Comparison of ENCODE assay signal across 8 cellular contexts in genomic region chr11:75142714-75143419, GRCh38. TPM values are rescaled to one million over a fixed set of nuclear protein-coding genes. Genes with fewer than 3 reads are reported as not detected.
DNase-seq lines count a peak whose midpoint lies in the region; ATAC-seq and TF ChIP-seq lines count a peak whose summit lies in the region.

No MANE protein-coding gene starts in this region.

- WGBS in lung, 2 donors = 41 to 44% methylated on average over 10 of the region's 10 CpGs

- H3K27ac ChIP-seq in lung (ENCODE audit: low read depth in 1 of 2, low read length in 1 of 2) = peak overlapping the region in 1 of 2 donors; percentile 15

- no peaks in the 10 kb centered on the region for H3K9me3 ChIP-seq in lung (ENCODE audit: control insufficient read depth in 2 of 2, insufficient read depth in 1 of 2, low read length in 1 of 2)

- DNase-seq in ELF-1 (ENCODE audit: low read depth, low spot score) (peak; percentile 79), NCI-H510A treated with DMSO at 0.1 percent for 48 hours (lab: John Stamatoyannopoulos, UW) (peak; percentile 86), lung (ENCODE audit: low spot score) (peak; percentile 65)
- peak; percentile 78 to 85 for DNase-seq in activated CD4-positive, alpha-beta T cell treated with anti-CD3 and anti-CD28 coated beads, Interleukin-2, amount 50 U/mL, for 48 hours
- DNase-seq in stimulated activated CD8-positive, alpha-beta memory T cell treated with anti-CD3 and anti-CD28 coated beads, Interleukin-15, amount 100 ng/mL, for 4 hours (ENCODE audit: low read depth in 2 of 2) = peak; percentile 55 to 69

- peaks cover 14% of the 10 kb centered on the region for H3K27me3 Mint-ChIP-seq in dendritic cell treated with granulocyte-macrophage colony-stimulating factor and Interleukin-4, amounts not matched to agents 40 ng/mL and 50 ng/mL, for 4 days

- H3K9me3 Mint-ChIP-seq in dendritic cell treated with granulocyte-macrophage colony-stimulating factor and Interleukin-4, amounts not matched to agents 40 ng/mL and 50 ng/mL, for 4 days = no peaks in the 10 kb centered on the region

- H3K4me3 ChIP-seq in lung = no peak overlapping the region

- no peaks in the 10 kb centered on the region for H3K27me3 ChIP-seq in lung (ENCODE audit: control insufficient read depth, insufficient read depth)

- H3K36me3 ChIP-seq in lung (ENCODE audit: control insufficient read depth in 2 of 2, insufficient read depth in 2 of 2, low read length in 2 of 2) = no peaks in the 10 kb centered on the region

- peaks cover 0 to 12% of the 10 kb centered on the region in 2 donors for H3K4me1 ChIP-seq in lung (ENCODE audit: control insufficient read depth in 2 of 2, insufficient read depth in 2 of 2, low read length in 2 of 2)

- peak overlapping the region; percentile 83 for H3K27ac Mint-ChIP-seq in dendritic cell treated with granulocyte-macrophage colony-stimulating factor and Interleukin-4, amounts not matched to agents 40 ng/mL and 50 ng/mL, for 4 days

- peaks cover 70% of the 10 kb centered on the region for H3K4me1 Mint-ChIP-seq in dendritic cell treated with granulocyte-macrophage colony-stimulating factor and Interleukin-4, amounts not matched to agents 40 ng/mL and 50 ng/mL, for 4 days (ENCODE audit: low read depth)

- TF ChIP-seq CTCF in lung (IDR thresholded peaks at IDR 0.05; ENCODE audit: control extremely low read depth, extremely low read depth) = no peak

- peak overlapping the region; percentile 44 for H3K4me3 Mint-ChIP-seq in dendritic cell treated with granulocyte-macrophage colony-stimulating factor and Interleukin-4, amounts not matched to agents 40 ng/mL and 50 ng/mL, for 4 days

- no peaks in the 10 kb centered on the region for H3K36me3 Mint-ChIP-seq in dendritic cell treated with granulocyte-macrophage colony-stimulating factor and Interleukin-4, amounts not matched to agents 40 ng/mL and 50 ng/mL, for 4 days (ENCODE audit: low read depth)

- intact Hi-C loops in dendritic cell treated with granulocyte-macrophage colony-stimulating factor and Interleukin-4, amounts not matched to agents 40 ng/mL and 50 ng/mL, for 4 days (cut with micrococcal nuclease) = loop anchor here (5.0 kb wide), 1 partner anchor 121 kb away; no protein-coding TSS in a partner anchor

- ATAC-seq in HG02642 (IDR thresholded peaks at IDR 0.05; ENCODE audit: poor library complexity, unreplicated experiment) (peak; percentile 57), lung (ENCODE audit: insufficient read depth, low FRiP score) (peak; percentile 78), GM19328 (IDR thresholded peaks at IDR 0.05; ENCODE audit: unreplicated experiment) (no peak)

RNA-seq across cellular contexts. Expression of gene SLCO2B1, which starts 8.0 kb away (rescaled TPM):
- total RNA-seq in lung = 100 to 1,000 TPM in 1 of 2 donors, 10 to 100 TPM in 1; 45.6 to 244 TPM
- polyA plus RNA-seq in lung = 10 to 100 TPM; 22.2 to 64.8 TPM

RNA-seq across cellular contexts. Expression of gene OR2AT4, which starts 46.2 kb away (rescaled TPM):
- total RNA-seq in lung = not detected
- not detected for polyA plus RNA-seq in lung
